In genomic region chr22:25367756-25368155, GRCh38 we compare ENCODE assay signal across 12 cellular contexts.
"Had no signal": no experiment of that assay in that cellular context is flagged by ENCODE, and none has a peak within 500 bp of the region (broad histone marks: within the 10 kb centered on the region; RNA-seq: fewer than 3 reads in every experiment).

No MANE protein-coding gene starts in this region.

- DNase-seq: activated CD4-positive, alpha-beta T cell treated with anti-CD3 and anti-CD28 coated beads, Interleukin-2, amount 50 U/mL, for 48 hours; activated naive CD4-positive, alpha-beta T cell; activated T-cell treated with anti-CD3 and anti-CD28 coated beads, Interleukin-2, amount 50 U/mL, for 72 hours; gastrocnemius medialis; islet precursor cell; retina had no signal

- H3K4me3 ChIP-seq: gastrocnemius medialis, left lung, skin epidermis, tibial nerve had no signal

- H3K27ac Mint-ChIP-seq: activated T-cell treated with anti-CD3 and anti-CD28 coated beads, Interleukin-2, amount 50 U/mL, for 72 hours; memory B cell had no signal

- H3K4me3 Mint-ChIP-seq: activated T-cell treated with anti-CD3 and anti-CD28 coated beads, Interleukin-2, amount 50 U/mL, for 72 hours; memory B cell; T-helper 2 cell treated with Interferon-gamma antibody and Interleukin-4, amounts not matched to agents 5 μg/mL and 100 μg/mL, for 36 hours had no signal

- ATAC-seq: activated CD4-positive, CD25-positive, alpha-beta regulatory T cell treated with anti-CD3 and anti-CD28 coated beads, Interleukin-2, amount 50 U/mL, for 24 hours; activated T-cell treated with anti-CD3 and anti-CD28 coated beads, Interleukin-2, amount 50 U/mL, for 72 hours; gastrocnemius medialis had no signal

- H3K27me3 Mint-ChIP-seq: memory B cell had no signal

- H3K9me3 Mint-ChIP-seq: activated T-cell treated with anti-CD3 and anti-CD28 coated beads, Interleukin-2, amount 50 U/mL, for 72 hours; memory B cell; T-helper 2 cell treated with Interferon-gamma antibody and Interleukin-4, amounts not matched to agents 5 μg/mL and 100 μg/mL, for 36 hours had no signal
